ENCODE assay signal across 15 cellular contexts in the genomic region with DNA sequence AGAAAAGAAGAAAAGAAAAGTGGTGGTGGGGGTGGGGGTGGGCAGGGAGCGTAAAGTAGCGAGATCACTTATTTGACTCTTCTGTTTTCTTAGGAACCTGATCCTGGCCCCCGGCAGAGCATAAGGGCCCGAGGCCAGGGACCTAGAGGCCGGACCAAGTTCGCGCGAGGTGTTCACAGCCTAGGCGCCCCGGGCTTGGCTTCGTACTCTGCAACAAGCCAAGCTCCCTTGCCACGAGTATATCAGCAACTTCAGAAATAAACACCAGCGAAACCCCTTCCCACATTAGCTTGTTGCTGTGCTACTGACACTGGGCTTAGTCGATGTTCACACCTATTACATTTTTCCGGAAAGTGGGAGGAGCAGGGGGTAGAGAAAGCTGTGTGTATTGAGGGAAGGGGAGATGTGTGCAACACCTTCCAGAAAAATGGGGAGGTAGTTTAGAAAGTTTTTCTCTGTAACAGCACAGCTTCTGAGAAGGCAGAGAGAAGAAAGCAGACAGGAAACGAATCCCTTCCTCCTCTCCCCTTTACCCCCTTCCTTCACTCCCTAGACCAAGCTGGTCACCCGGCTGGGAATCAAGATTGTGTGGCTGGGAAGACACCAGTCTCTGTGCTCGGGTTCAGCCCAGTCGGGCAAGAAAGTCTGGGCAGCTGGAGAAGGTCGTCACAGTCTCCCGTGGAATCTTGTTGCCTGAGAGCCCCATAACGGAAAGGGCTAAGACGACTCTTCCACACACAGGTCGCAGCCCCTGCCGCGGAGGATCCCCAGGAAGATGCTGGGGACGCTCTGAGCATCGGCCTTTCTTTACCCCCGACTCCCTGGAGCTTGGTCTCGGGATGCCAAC. TPM values are rescaled to one million over a fixed set of nuclear protein-coding genes. Genes with fewer than 3 reads are reported as not detected.
A peak's percentile ranks its signal among the peaks of the same experiment; 100 is the strongest.
DNase-seq lines count a peak whose midpoint lies in the region; ATAC-seq and TF ChIP-seq lines count a peak whose summit lies in the region.
"Had no signal": no experiment of that assay in that cellular context is flagged by ENCODE, and none has a peak within 500 bp of the region (broad histone marks: within the 10 kb centered on the region; RNA-seq: fewer than 3 reads in every experiment).

No MANE protein-coding gene starts in this region.

- H3K27ac ChIP-seq in endodermal cell (ENCODE audit: low read depth, low read length): no peak overlapping the region
- H3K27ac ChIP-seq: epithelial cell of prostate, heart left ventricle, SK-N-MC had no signal

- H3K4me1 ChIP-seq in endodermal cell (ENCODE audit: control insufficient read depth, insufficient read depth, low read length): peaks cover 16% of the 10 kb centered on the region

- in situ Hi-C loops in KBM-7 (cut with MboI; ENCODE audit: low pct_unique_long_range_greater_than_20kb, low sequenced_read_pairs): no loop called here

- H3K9ac ChIP-seq in endodermal cell (ENCODE audit: extremely low read depth, low read length, poor library complexity, severe bottlenecking): no peak overlapping the region

- peaks cover 100% of the 10 kb centered on the region for H3K27me3 ChIP-seq in endodermal cell (ENCODE audit: control insufficient read depth, insufficient read depth, low read length, poor library complexity, severe bottlenecking)

- WGBS in endodermal cell (ENCODE audit: insufficient coverage in 1 of 2, insufficient read length in 1 of 2), 2 experiments: 1 to 4% methylated on average over 17 to 30 of the region's 30 CpGs

- no peak overlapping the region for H3K27ac Mint-ChIP-seq in stimulated activated naive CD8-positive, alpha-beta T cell treated with anti-CD3 and anti-CD28 coated beads, Interleukin-15, amount 100 ng/mL, for 72 hours
- H3K27ac Mint-ChIP-seq in endodermal cell: no peak overlapping the region
- no peak overlapping the region for H3K27ac Mint-ChIP-seq in nephron progenitor cell

- peak overlapping the region; percentile 66 to 75 for H3K4me3 Mint-ChIP-seq in stimulated activated naive CD8-positive, alpha-beta T cell treated with anti-CD3 and anti-CD28 coated beads, Interleukin-15, amount 100 ng/mL, for 72 hours
- H3K4me3 Mint-ChIP-seq in endodermal cell (peak overlapping the region; percentile 52), nephron progenitor cell (peak overlapping the region; percentile 80)

- peaks cover 0 to 8% of the 10 kb centered on the region in 2 donors for H3K9me3 Mint-ChIP-seq in stimulated activated naive CD8-positive, alpha-beta T cell treated with anti-CD3 and anti-CD28 coated beads, Interleukin-15, amount 100 ng/mL, for 72 hours
- no peaks in the 10 kb centered on the region for H3K9me3 Mint-ChIP-seq in endodermal cell
- no peaks in the 10 kb centered on the region for H3K9me3 Mint-ChIP-seq in nephron progenitor cell

- no peak for DNase-seq in stimulated activated naive CD8-positive, alpha-beta T cell treated with anti-CD3 and anti-CD28 coated beads, Interleukin-15, amount 100 ng/mL, for 72 hours
- DNase-seq in stimulated activated naive CD8-positive, alpha-beta T cell treated with anti-CD3 and anti-CD28 coated beads, Interleukin-15, Interleukin-2, amounts not matched to agents 100 U/mL and 50 U/mL, for 24 hours: no peak
- DNase-seq in endodermal cell: peak; percentile 66
- DNase-seq in nephron progenitor cell: no peak
- DNase-seq in NCI-H1694 (lab: John Stamatoyannopoulos, UW): no peak
- no peak for DNase-seq in DMS 273 (lab: John Stamatoyannopoulos, UW; ENCODE audit: unreplicated experiment)
- no peak for DNase-seq in KBM-7
- DNase-seq: DMS 273 treated with DMSO at 0.1 percent for 48 hours, heart left ventricle, NCI-H187 treated with DMSO at 0.1 percent for 48 hours, NCI-H510A treated with DMSO at 0.1 percent for 48 hours had no signal

- TF ChIP-seq CTCF in endodermal cell (conservative IDR thresholded peaks at IDR 0.05): peak; percentile 14
- TF ChIP-seq CTCF in nephron progenitor cell (IDR thresholded peaks at IDR 0.05): no peak

- no peak for ATAC-seq in stimulated activated naive CD8-positive, alpha-beta T cell treated with anti-CD3 and anti-CD28 coated beads, Interleukin-15, amount 100 ng/mL, for 72 hours
- ATAC-seq in stimulated activated naive CD8-positive, alpha-beta T cell treated with anti-CD3 and anti-CD28 coated beads, Interleukin-15, Interleukin-2, amounts not matched to agents 100 U/mL and 50 U/mL, for 24 hours: no peak
- no peak for ATAC-seq in GM21515 (IDR thresholded peaks at IDR 0.05; ENCODE audit: unreplicated experiment)
- ATAC-seq: heart left ventricle, left lobe of liver had no signal

- H3K4me1 Mint-ChIP-seq in stimulated activated naive CD8-positive, alpha-beta T cell treated with anti-CD3 and anti-CD28 coated beads, Interleukin-15, amount 100 ng/mL, for 72 hours: peaks cover 54% of the 10 kb centered on the region
- peaks cover 31% of the 10 kb centered on the region for H3K4me1 Mint-ChIP-seq in endodermal cell
- H3K4me1 Mint-ChIP-seq in nephron progenitor cell: peaks cover 68% of the 10 kb centered on the region

- no peaks in the 10 kb centered on the region for H3K36me3 ChIP-seq in endodermal cell (ENCODE audit: control insufficient read depth, insufficient read depth, low read length)
- H3K36me3 ChIP-seq: heart left ventricle had no signal

- no peaks in the 10 kb centered on the region for H3K36me3 Mint-ChIP-seq in endodermal cell (ENCODE audit: low read depth)
- H3K36me3 Mint-ChIP-seq in nephron progenitor cell (ENCODE audit: low read depth): no peaks in the 10 kb centered on the region

- no peaks in the 10 kb centered on the region for H3K9me3 ChIP-seq in endodermal cell (ENCODE audit: control insufficient read depth, low read length)
- H3K9me3 ChIP-seq: heart left ventricle had no signal

- peaks cover 98% of the 10 kb centered on the region for H3K27me3 Mint-ChIP-seq in stimulated activated naive CD8-positive, alpha-beta T cell treated with anti-CD3 and anti-CD28 coated beads, Interleukin-15, amount 100 ng/mL, for 72 hours
- H3K27me3 Mint-ChIP-seq in endodermal cell (ENCODE audit: insufficient read depth): peaks cover 96% of the 10 kb centered on the region
- peaks cover 94% of the 10 kb centered on the region for H3K27me3 Mint-ChIP-seq in nephron progenitor cell (ENCODE audit: low read depth, poor library complexity)

- H3K4me3 ChIP-seq in endodermal cell (ENCODE audit: low read length): peak overlapping the region; percentile 54
- H3K4me3 ChIP-seq: SK-N-MC had no signal

RNA-seq across cellular contexts. Expression of a gene that starts 12.0 kb away (rescaled TPM):
- total RNA-seq in endodermal cell: 1 to 10 TPM; 2.4 to 3.0 TPM
- polyA plus RNA-seq in endodermal cell (2013, experiment 1 of 2): 5.4 TPM
- 5.7 TPM for polyA plus RNA-seq in endodermal cell (2013, experiment 2 of 2)
